Comparison of ENCODE assay signal across 3 cellular contexts in genomic region chr22:38467438-38467903, GRCh38.
TF ChIP-seq lines count a peak whose summit lies in the region.

No MANE protein-coding gene starts in this region.

TF ChIP-seq in SK-N-SH, 30 proteins besides CTCF, POLR2A, EP300 and RAD21:
- no peak for TF ChIP-seq ELF1 (IDR thresholded peaks at IDR 0.05)
- no peak for TF ChIP-seq NRF1 (IDR thresholded peaks at IDR 0.05; ENCODE audit: low read depth, low read length)
- TF ChIP-seq FOSL2 (IDR thresholded peaks at IDR 0.05; ENCODE audit: borderline replicate concordance, low read depth): no peak
- no peak for TF ChIP-seq FOXJ3 (CRISPR knock-in tag; IDR thresholded peaks at IDR 0.05)
- no peak for TF ChIP-seq RXRA (IDR thresholded peaks at IDR 0.05; ENCODE audit: borderline replicate concordance, low read depth)
- no peak for TF ChIP-seq REST (IDR thresholded peaks at IDR 0.05; ENCODE audit: low read depth, low read length)
- no peak for TF ChIP-seq MXI1 (IDR thresholded peaks at IDR 0.05; ENCODE audit: low read depth, low read length)
- TF ChIP-seq JUND (IDR thresholded peaks at IDR 0.05): no peak
- no peak for TF ChIP-seq FOXM1 (IDR thresholded peaks at IDR 0.05; ENCODE audit: low read depth)
- TF ChIP-seq TAF1 (IDR thresholded peaks at IDR 0.05; ENCODE audit: borderline replicate concordance, low read depth, low read length): no peak
- TF ChIP-seq EZH2phosphoT487 (IDR thresholded peaks at IDR 0.05; ENCODE audit: borderline replicate concordance, low read depth): no peak
- TF ChIP-seq MEF2A (IDR thresholded peaks at IDR 0.05; ENCODE audit: borderline replicate concordance, low read depth): no peak
- no peak for TF ChIP-seq GABPA (IDR thresholded peaks at IDR 0.05; ENCODE audit: low read depth)
- TF ChIP-seq SIN3A (IDR thresholded peaks at IDR 0.05; ENCODE audit: borderline replicate concordance, low read depth, low read length): no peak
TF ChIP-seq in SK-N-SH: peak in this region for 0.

TF ChIP-seq in SK-N-SH treated with all-trans-retinoic acid at 6 μM for 48 hours, 23 proteins besides CTCF, POLR2A, EP300 and RAD21:
- TF ChIP-seq CREB5 (CRISPR knock-in tag; IDR thresholded peaks at IDR 0.05; ENCODE audit: low read depth): no peak
- no peak for TF ChIP-seq PPARA (CRISPR knock-in tag; IDR thresholded peaks at IDR 0.05; ENCODE audit: borderline replicate concordance)
- TF ChIP-seq CSRNP3 (CRISPR knock-in tag; IDR thresholded peaks at IDR 0.05): no peak
- TF ChIP-seq ZC3H10 (CRISPR knock-in tag; IDR thresholded peaks at IDR 0.05): no peak
- TF ChIP-seq CSDC2 (CRISPR knock-in tag; IDR thresholded peaks at IDR 0.05): no peak

TF ChIP-seq in HepG2, 621 proteins besides CTCF, POLR2A, EP300 and RAD21 (continues in another document):
- TF ChIP-seq GATA4 (IDR thresholded peaks at IDR 0.05; ENCODE audit: borderline replicate concordance, low read depth) (no peak), ZNF75D (CRISPR knock-in tag; IDR thresholded peaks at IDR 0.05; ENCODE audit: borderline replicate concordance) (no peak), ZNF160 (CRISPR knock-in tag; IDR thresholded peaks at IDR 0.05) (peak; percentile 59; the same call in 1 of the 2 replicates), ZNF224 (CRISPR knock-in tag; IDR thresholded peaks at IDR 0.05) (no peak), ZNF274 (CRISPR knock-in tag; IDR thresholded peaks at IDR 0.05) (0 out of 2 replicates have a peak, but pooled peaks have one; percentile 21), RARG (CRISPR knock-in tag; IDR thresholded peaks at IDR 0.05; ENCODE audit: low read depth) (no peak), CHCHD3 (CRISPR knock-in tag; IDR thresholded peaks at IDR 0.05) (peak; percentile 55; the same call in 1 of the 2 replicates), E2F2 (CRISPR knock-in tag; IDR thresholded peaks at IDR 0.05; ENCODE audit: borderline replicate concordance) (no peak), PAWR (CRISPR knock-in tag; IDR thresholded peaks at IDR 0.05; ENCODE audit: borderline replicate concordance) (no peak), NPAS2 (CRISPR knock-in tag; IDR thresholded peaks at IDR 0.05; ENCODE audit: borderline replicate concordance) (no peak), MYPOP (CRISPR knock-in tag; IDR thresholded peaks at IDR 0.05) (0 out of 2 replicates have a peak, but pooled peaks have one; percentile 15), ZNF629 (CRISPR knock-in tag; conservative IDR thresholded peaks at IDR 0.05) (peak; percentile 75), ZNF414 (CRISPR knock-in tag; IDR thresholded peaks at IDR 0.05) (no peak), ZFY (CRISPR knock-in tag; IDR thresholded peaks at IDR 0.05) (no peak), MNT (IDR thresholded peaks at IDR 0.05) (no peak), HNF1B (CRISPR knock-in tag; IDR thresholded peaks at IDR 0.05) (peak; percentile 16; the same call in 1 of the 2 replicates), ZNF20 (CRISPR knock-in tag; IDR thresholded peaks at IDR 0.05) (no peak), ZNF646 (CRISPR knock-in tag; IDR thresholded peaks at IDR 0.05) (no peak), ELF1 (CRISPR knock-in tag; IDR thresholded peaks at IDR 0.05) (peak; percentile 44; the same call in 1 of the 2 replicates), NFATC3 (CRISPR knock-in tag; IDR thresholded peaks at IDR 0.05) (no peak), ZNF343 (CRISPR knock-in tag; IDR thresholded peaks at IDR 0.05) (no peak), ZSCAN21 (CRISPR knock-in tag; IDR thresholded peaks at IDR 0.05; ENCODE audit: borderline replicate concordance) (no peak), ATF7-NPFF (CRISPR knock-in tag; IDR thresholded peaks at IDR 0.05; ENCODE audit: low read depth) (0 out of 2 replicates have a peak, but pooled peaks have one; percentile 41), ATF4 (CRISPR knock-in tag; IDR thresholded peaks at IDR 0.05) (no peak), SOX5 (CRISPR knock-in tag; IDR thresholded peaks at IDR 0.05; ENCODE audit: borderline replicate concordance) (0 out of 2 replicates have a peak, but pooled peaks have one; percentile 12), ZNF687 (CRISPR knock-in tag; IDR thresholded peaks at IDR 0.05) (peak; percentile 82), TRAFD1 (CRISPR knock-in tag; IDR thresholded peaks at IDR 0.05; ENCODE audit: borderline replicate concordance) (no peak), FIP1L1 (IDR thresholded peaks at IDR 0.05; ENCODE audit: borderline replicate concordance, insufficient read depth, low read depth, low read length) (0 out of 2 replicates have a peak, but pooled peaks have one; percentile 34)
